In genomic region chr12:53727310-53728041, GRCh38 we compare ENCODE assay signal across 8 cellular contexts.
A peak's percentile ranks its signal among the peaks of the same experiment; 100 is the strongest.
DNase-seq lines count a peak whose midpoint lies in the region; ATAC-seq lines count a peak whose summit lies in the region.

TSS of gene CALCOCO1 (minus strand) at chr12:53727452. CDS start at chr12:53725242, 2,210 bp downstream.

- peak; percentile 72 to 100 (median 94) for DNase-seq in C1 segment of cervical spinal cord (lab: John Stamatoyannopoulos, UW)
- peak; percentile 97 for DNase-seq in NCI-H748 treated with DMSO at 0.1 percent for 48 hours (lab: John Stamatoyannopoulos, UW)
- DNase-seq in activated CD4-positive, alpha-beta T cell treated with anti-CD3 and anti-CD28 coated beads, Interleukin-2, amount 50 U/mL, for 24 hours (ENCODE audit: low read depth in 1 of 2, low spot score in 1 of 2) = peak; percentile 87 to 96
- DNase-seq in dedifferentiated amniotic fluid mesenchymal stem cell (ENCODE audit: extremely low spot score) = peak; percentile 98
- peak; percentile 99 for DNase-seq in left kidney (ENCODE audit: low read depth, low spot score)
- DNase-seq in stimulated activated CD4-positive, alpha-beta T cell treated with anti-CD3 and anti-CD28 coated beads, Interleukin-2, amount 100 ng/mL, for 24 hours = peak; percentile 95 to 96

- ATAC-seq in GM19372 (IDR thresholded peaks at IDR 0.05; ENCODE audit: low read depth, unreplicated experiment) (peak; percentile 99), HG03558 (IDR thresholded peaks at IDR 0.05; ENCODE audit: extremely low read depth, unreplicated experiment) (peak; percentile 95)

Comparison
In these comparisons a context has a peak if more than half of its experiments do, and no peak if none do; other contexts are left out.
1. Peak in every context shown above with its lines: DNase-seq and ATAC-seq.